ENCODE assay signal across 8 cellular contexts in genomic region chr13:45851171-45851889, GRCh38.
DNase-seq lines count a peak whose midpoint lies in the region; ATAC-seq and TF ChIP-seq lines count a peak whose summit lies in the region.

Gene SIAH3, minus strand, starts transcription at chr13:45851753. Its CDS starts 124 bp downstream, at chr13:45851629.

- H3K9me3 Mint-ChIP-seq in stimulated activated naive CD8-positive, alpha-beta T cell treated with anti-CD3 and anti-CD28 coated beads, Interleukin-15, Interleukin-2, amounts not matched to agents 100 ng/mL and 50 ng/mL, for 24 hours = peaks cover 8% of the 10 kb centered on the region

- H3K27ac ChIP-seq in RWPE1 = no peak within 1 kb of the TSS

- TF ChIP-seq CTCF in astrocyte of the spinal cord (IDR thresholded peaks at IDR 0.05; ENCODE audit: low read depth, low read length) (no peak), RWPE1 (conservative IDR thresholded peaks at IDR 0.05; ENCODE audit: low read depth) (no peak)

- in situ Hi-C loops in astrocyte of the spinal cord (cut with HindIII; ENCODE audit: low sequenced_read_pairs) = no loop called here

- H3K4me3 Mint-ChIP-seq in stimulated activated naive CD8-positive, alpha-beta T cell treated with anti-CD3 and anti-CD28 coated beads, Interleukin-15, Interleukin-2, amounts not matched to agents 100 ng/mL and 50 ng/mL, for 24 hours = peak within 1 kb of the TSS; percentile 83

- peak within 1 kb of the TSS; percentile 29 for H3K4me3 ChIP-seq in astrocyte of the spinal cord (ENCODE audit: low read depth, low read length)

- H3K36me3 Mint-ChIP-seq in stimulated activated naive CD8-positive, alpha-beta T cell treated with anti-CD3 and anti-CD28 coated beads, Interleukin-15, Interleukin-2, amounts not matched to agents 100 ng/mL and 50 ng/mL, for 24 hours (ENCODE audit: low read depth) = no peaks in the 10 kb centered on the region

- CTCF ChIA-PET in RWPE1 (lab: Yijun Ruan, JAX) = interaction anchor here (1.3 kb wide), 1 partner anchor 29 kb away, joined by 4 read pairs; no protein-coding TSS in a partner anchor

- H3K4me1 Mint-ChIP-seq in stimulated activated naive CD8-positive, alpha-beta T cell treated with anti-CD3 and anti-CD28 coated beads, Interleukin-15, Interleukin-2, amounts not matched to agents 100 ng/mL and 50 ng/mL, for 24 hours (ENCODE audit: low read depth) = peaks cover 52% of the 10 kb centered on the region

- DNase-seq in activated T-cell treated with anti-CD3 and anti-CD28 coated beads for 1 hour (ENCODE audit: low read depth) (peak; percentile 5), activated T-cell treated with anti-CD3 and anti-CD28 coated beads for 4 hours (no peak), astrocyte of the spinal cord (ENCODE audit: low read depth, low spot score) (no peak), kidney glomerular epithelial cell (lab: John Stamatoyannopoulos, UW) (peak; percentile 10), HK-2 (ENCODE audit: unreplicated experiment) (no peak), RWPE1 (ENCODE audit: low spot score) (no peak)

- POLR2A ChIA-PET in RWPE1 (lab: Yijun Ruan, JAX; ENCODE audit: low non-redundant PET) = no interaction called here

- peaks cover 28% of the 10 kb centered on the region for H3K27me3 Mint-ChIP-seq in stimulated activated naive CD8-positive, alpha-beta T cell treated with anti-CD3 and anti-CD28 coated beads, Interleukin-15, Interleukin-2, amounts not matched to agents 100 ng/mL and 50 ng/mL, for 24 hours

- no peak for ATAC-seq in GM21367 (IDR thresholded peaks at IDR 0.05; ENCODE audit: unreplicated experiment)

- peak within 1 kb of the TSS; percentile 15 for H3K27ac Mint-ChIP-seq in stimulated activated naive CD8-positive, alpha-beta T cell treated with anti-CD3 and anti-CD28 coated beads, Interleukin-15, Interleukin-2, amounts not matched to agents 100 ng/mL and 50 ng/mL, for 24 hours

Comparison
In these comparisons a context has a peak if more than half of its experiments do, and no peak if none do; other contexts are left out.
1. DNase-seq: peak in activated T-cell treated with anti-CD3 and anti-CD28 coated beads for 1 hour (single experiment) and kidney glomerular epithelial cell (single experiment); none in activated T-cell treated with anti-CD3 and anti-CD28 coated beads for 4 hours (single experiment), astrocyte of the spinal cord (single experiment), HK-2 (single experiment) and RWPE1 (single experiment).